In genomic region chr16:27638833-27639587, GRCh38 we compare ENCODE assay signal across 14 cellular contexts.
A peak's percentile ranks its signal among the peaks of the same experiment; 100 is the strongest.
DNase-seq lines count a peak whose midpoint lies in the region; ATAC-seq, FAIRE-seq and TF ChIP-seq lines count a peak whose summit lies in the region.
"Had no signal": no experiment of that assay in that cellular context is flagged by ENCODE, and none has a peak within 500 bp of the region (broad histone marks: within the 10 kb centered on the region; RNA-seq: fewer than 3 reads in every experiment).

No MANE protein-coding gene starts in this region.

- no peak overlapping the region for H3K9ac ChIP-seq in K562 (ENCODE audit: insufficient read depth in 1 of 2, low read depth in 2 of 2, low read length in 2 of 2)
- H3K9ac ChIP-seq: KMS-11 had no signal

- FAIRE-seq in GM19239 (lab: Jason Lieb, UNC): peak; percentile 31
- no peak for FAIRE-seq in K562 (lab: Jason Lieb, UNC)
- FAIRE-seq: RCC 7860 had no signal

- TF ChIP-seq EP300 in K562 (IDR thresholded peaks at IDR 0.05; ENCODE audit: low read length): no peak

- no peaks in the 10 kb centered on the region for H3K4me1 Mint-ChIP-seq in activated T-cell treated with anti-CD3 and anti-CD28 coated beads, Interleukin-2, amount 50 U/mL, for 72 hours (ENCODE audit: low read depth)

- no peaks in the 10 kb centered on the region; the same call in 1 of the 2 replicates for H4K20me1 ChIP-seq in K562 (replicated peaks; ENCODE audit: control insufficient read depth, insufficient read depth, low read length)

- H3K27ac ChIP-seq in K562 (ENCODE audit: extremely low read depth, low read depth, low read length) (no peak overlapping the region), esophagus squamous epithelium (peak overlapping the region; percentile 76 to 91 (median 88)), prostate gland (peak overlapping the region; percentile 43 to 59)
- H3K27ac ChIP-seq: KMS-11 had no signal

- intact Hi-C loops in K562 (cut with micrococcal nuclease): no loop called here
- intact Hi-C loops in esophagus squamous epithelium (cut with DNase I): no loop called here
- intact Hi-C loops in prostate gland (cut with DNase I): loop anchor here (2.0 kb wide), 1 partner anchor 432 kb away; no protein-coding TSS in a partner anchor

- H2AFZ ChIP-seq in K562 (ENCODE audit: low read depth, low read length): no peak overlapping the region

- H3K9me3 Mint-ChIP-seq in activated T-cell treated with anti-CD3 and anti-CD28 coated beads, Interleukin-2, amount 50 U/mL, for 72 hours: no peaks in the 10 kb centered on the region

- no peak overlapping the region for H3K4me2 ChIP-seq in K562 (ENCODE audit: insufficient read depth, low read length)
- H3K4me2 ChIP-seq: KMS-11 had no signal

- H3K4me3 ChIP-seq in K562 (no peak overlapping the region), esophagus squamous epithelium (no peak overlapping the region), prostate gland (no peak overlapping the region)
- H3K4me3 ChIP-seq: GM12878, MG63 had no signal

- 53% methylated on average over 16 of the region's 16 CpGs for WGBS in K562 (ENCODE audit: insufficient coverage, low coverage, missing lambda C conversion rate)
- 50 to 58% methylated on average over 13 to 16 of the region's 16 CpGs for WGBS in esophagus squamous epithelium, 2 donors
- 54% methylated on average over 16 of the region's 16 CpGs for WGBS in prostate gland

- POLR2A ChIA-PET in K562 (lab: Yijun Ruan, JAX): interaction anchor here (0.8 to 1.0 kb wide), 3 partner anchors 19 to 665 kb away, joined by 3 to 4 read pairs (median 4); no protein-coding TSS in a partner anchor

- ATAC-seq in K562: no peak
- no peak for ATAC-seq in activated T-cell treated with anti-CD3 and anti-CD28 coated beads, Interleukin-2, amount 50 U/mL, for 72 hours (replicated peaks in 1 of 2)

- H3K27ac Mint-ChIP-seq in activated T-cell treated with anti-CD3 and anti-CD28 coated beads, Interleukin-2, amount 50 U/mL, for 72 hours: no peak overlapping the region

- H3K9me1 ChIP-seq in K562 (ENCODE audit: control insufficient read depth, insufficient read depth, low read length): no peaks in the 10 kb centered on the region

- CTCF ChIA-PET in K562 (lab: Yijun Ruan, JAX; ENCODE audit: low intra/inter-chr PET ratio): no interaction called here

- H3K79me2 ChIP-seq in K562 (ENCODE audit: control insufficient read depth, insufficient read depth, low read length): no peaks in the 10 kb centered on the region

- peaks cover 1 to 3% of the 10 kb centered on the region in 2 donors for H3K36me3 Mint-ChIP-seq in activated T-cell treated with anti-CD3 and anti-CD28 coated beads, Interleukin-2, amount 50 U/mL, for 72 hours (ENCODE audit: insufficient read depth in 2 of 2)

- TF ChIP-seq CTCF in K562 (IDR thresholded peaks at IDR 0.05 in 2 of 3, conservative IDR thresholded peaks at IDR 0.05 in 1 of 3; ENCODE audit: insufficient read depth in 2 of 3, low read depth in 1 of 3, low read length in 3 of 3) (no peak), esophagus squamous epithelium (IDR thresholded peaks at IDR 0.05) (no peak), prostate gland (IDR thresholded peaks at IDR 0.05) (no peak)

- TF ChIP-seq POLR2A in K562 (conservative IDR thresholded peaks at IDR 0.05) (no peak), esophagus squamous epithelium (IDR thresholded peaks at IDR 0.05) (no peak), prostate gland (IDR thresholded peaks at IDR 0.05) (no peak)

- no peaks in the 10 kb centered on the region for H3K27me3 ChIP-seq in K562 (ENCODE audit: control insufficient read depth in 2 of 2, insufficient read depth in 2 of 2, low read length in 2 of 2)
- H3K27me3 ChIP-seq in esophagus squamous epithelium: no peaks in the 10 kb centered on the region
- no peaks in the 10 kb centered on the region for H3K27me3 ChIP-seq in prostate gland (replicated peaks; ENCODE audit: insufficient read depth)
- H3K27me3 ChIP-seq: MG63 had no signal

- BruUV-seq in K562 (replicated peaks; lab: Mats Ljungman, UMichigan): no TSS peak

- no peaks in the 10 kb centered on the region for H3K27me3 Mint-ChIP-seq in activated T-cell treated with anti-CD3 and anti-CD28 coated beads, Interleukin-2, amount 50 U/mL, for 72 hours (ENCODE audit: low read depth)

- H3K36me3 ChIP-seq in K562 (ENCODE audit: control insufficient read depth, insufficient read depth, low read length) (no peaks in the 10 kb centered on the region), esophagus squamous epithelium (peaks cover 0 to 15% (median 0%) of the 10 kb centered on the region in 3 donors), prostate gland (no peaks in the 10 kb centered on the region)
- H3K36me3 ChIP-seq: MG63 had no signal

- H3K4me1 ChIP-seq in K562 (replicated peaks in 1 of 2; ENCODE audit: control insufficient read depth in 2 of 2, insufficient read depth in 2 of 2, low read length in 2 of 2) (peaks cover 0 to 7% of the 10 kb centered on the region in 2 experiments; a peak in 2 of 5 replicates), esophagus squamous epithelium (peaks cover 13 to 77% (median 18%) of the 10 kb centered on the region in 3 donors), prostate gland (replicated peaks) (no peaks in the 10 kb centered on the region)

- no peak for TF ChIP-seq RAD21 in K562 (CRISPR knock-in tag; conservative IDR thresholded peaks at IDR 0.05 in 1 of 2, IDR thresholded peaks at IDR 0.05 in 1 of 2)

- DNase-seq in GM19239 (ENCODE audit: insufficient read length, low spot score) (no peak), K562 (ENCODE audit: extremely low read depth in 1 of 4, low spot score in 3 of 4) (no peak), esophagus squamous epithelium (lab: John Stamatoyannopoulos, UW) (no peak), prostate gland (ENCODE audit: low spot score) (peak; percentile 38), Kasumi-1 (lab: John Stamatoyannopoulos, UW) (no peak), NK-92 (lab: John Stamatoyannopoulos, UW; ENCODE audit: unreplicated experiment) (no peak), activated gamma-delta T cell treated with Interleukin-2 at 50 U/mL for 16 hours (no peak)
- DNase-seq in activated T-cell treated with anti-CD3 and anti-CD28 coated beads, Interleukin-2, amount 50 U/mL, for 72 hours: no peak
- DNase-seq: NCI-H1105, NCI-H774 had no signal

- in situ Hi-C loops in K562 (cut with MboI): no loop called here

- no peak overlapping the region for H3K4me3 Mint-ChIP-seq in activated T-cell treated with anti-CD3 and anti-CD28 coated beads, Interleukin-2, amount 50 U/mL, for 72 hours

- H3K9me3 ChIP-seq in K562 (replicated peaks; ENCODE audit: control insufficient read depth, insufficient read depth, low read depth, low read length): no peaks in the 10 kb centered on the region
- H3K9me3 ChIP-seq in esophagus squamous epithelium: no peaks in the 10 kb centered on the region
- H3K9me3 ChIP-seq in prostate gland: no peaks in the 10 kb centered on the region
- H3K9me3 ChIP-seq: MG63 had no signal

TF ChIP-seq in K562, 482 proteins besides CTCF, POLR2A, EP300 and RAD21:
- no peak for TF ChIP-seq GTF2B (IDR thresholded peaks at IDR 0.05; ENCODE audit: extremely low read depth, insufficient read length)
- peak; percentile 14 for TF ChIP-seq MEIS2 (IDR thresholded peaks at IDR 0.05; ENCODE audit: partially characterized antibody)
- TF ChIP-seq, protein P1, sequence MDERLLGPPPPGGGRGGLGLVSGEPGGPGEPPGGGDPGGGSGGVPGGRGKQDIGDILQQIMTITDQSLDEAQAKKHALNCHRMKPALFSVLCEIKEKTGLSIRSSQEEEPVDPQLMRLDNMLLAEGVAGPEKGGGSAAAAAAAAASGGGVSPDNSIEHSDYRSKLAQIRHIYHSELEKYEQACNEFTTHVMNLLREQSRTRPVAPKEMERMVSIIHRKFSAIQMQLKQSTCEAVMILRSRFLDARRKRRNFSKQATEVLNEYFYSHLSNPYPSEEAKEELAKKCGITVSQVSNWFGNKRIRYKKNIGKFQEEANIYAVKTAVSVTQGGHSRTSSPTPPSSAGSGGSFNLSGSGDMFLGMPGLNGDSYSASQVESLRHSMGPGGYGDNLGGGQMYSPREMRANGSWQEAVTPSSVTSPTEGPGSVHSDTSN (CRISPR knock-in tag; IDR thresholded peaks at IDR 0.05; ENCODE audit: low read depth): no peak
- TF ChIP-seq, protein P1 (tag; conservative IDR thresholded peaks at IDR 0.05; ENCODE audit: low read depth): peak; percentile 53; the same call in 1 of the 2 replicates
- peak; percentile 58 for TF ChIP-seq NFIC (IDR thresholded peaks at IDR 0.05)
